Comparison of ENCODE assay signal across 1 cellular context in the genomic region with DNA sequence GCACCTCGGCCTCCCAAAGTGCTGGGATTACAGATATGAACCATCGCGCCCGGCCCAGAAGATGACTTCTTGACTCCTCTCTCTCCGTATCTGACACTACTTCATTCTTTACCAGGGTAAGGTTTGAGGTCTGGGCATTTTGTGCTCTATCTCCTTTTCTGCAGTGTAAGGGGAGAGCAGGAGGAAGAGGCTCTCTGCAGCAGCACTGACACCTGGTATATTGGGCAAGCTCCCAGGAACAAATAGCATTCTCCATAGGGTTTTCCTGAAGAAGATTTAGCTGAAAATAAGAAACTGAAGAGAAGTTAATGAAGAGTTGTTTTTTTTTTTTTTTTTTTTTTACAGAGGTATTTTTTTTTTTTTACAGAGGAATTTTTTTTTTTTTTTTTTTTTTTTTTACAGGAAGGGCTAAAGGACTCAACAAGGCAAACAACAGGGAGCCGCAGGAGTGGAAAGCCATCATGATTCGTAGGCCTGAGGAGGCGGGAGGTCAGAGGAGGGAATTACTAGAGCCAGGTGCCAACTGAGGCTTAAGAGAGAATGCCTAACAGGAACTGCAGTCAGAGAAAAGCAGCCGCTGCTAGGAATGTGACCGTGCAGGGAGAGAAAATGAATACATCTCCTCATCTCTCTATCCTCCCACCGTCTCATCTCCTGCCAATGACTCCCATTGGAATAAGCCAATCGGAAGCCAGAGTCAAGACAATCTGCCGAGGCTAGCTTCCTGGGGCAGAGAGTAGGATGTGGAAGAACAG.
TF ChIP-seq lines count a peak whose summit lies in the region.

No MANE protein-coding gene starts in this region.

TF ChIP-seq in K562, 482 proteins besides CTCF, POLR2A, EP300 and RAD21 (continued from another document):
- TF ChIP-seq HEY1 (CRISPR knock-in tag; IDR thresholded peaks at IDR 0.05; ENCODE audit: borderline replicate concordance), result no peak
